8 cellular contexts compared by ENCODE assay signal in genomic region chr4:107931775-107932321, GRCh38. TPM values are rescaled to one million over a fixed set of nuclear protein-coding genes. Genes with fewer than 3 reads are reported as not detected.
DNase-seq lines count a peak whose midpoint lies in the region; ATAC-seq, FAIRE-seq and TF ChIP-seq lines count a peak whose summit lies in the region.

No MANE protein-coding gene starts in this region.

- no peak for FAIRE-seq in bronchial epithelial cell (lab: Jason Lieb, UNC)

- H3K4me3 ChIP-seq in bronchial epithelial cell (ENCODE audit: low read depth, low read length) (peak overlapping the region; percentile 45), mesodermal cell (ENCODE audit: extremely low read depth, insufficient read depth, low read length, poor library complexity, severe bottlenecking) (peak overlapping the region; percentile 52)

- no peaks in the 10 kb centered on the region for H3K4me1 ChIP-seq in ES-I3 (ENCODE audit: insufficient read depth, low read length)
- H3K4me1 ChIP-seq in mesodermal cell (ENCODE audit: control insufficient read depth, insufficient read depth, low read length, poor library complexity, severe bottlenecking): no peaks in the 10 kb centered on the region

- peak overlapping the region; percentile 26 for H3K27ac ChIP-seq in mesodermal cell (ENCODE audit: low read depth, low read length, severe bottlenecking)

- H3K36me3 ChIP-seq in ES-I3 (ENCODE audit: insufficient read depth, low read length): no peaks in the 10 kb centered on the region
- H3K36me3 ChIP-seq in bronchial epithelial cell (ENCODE audit: control insufficient read depth, insufficient read depth, low read length): no peaks in the 10 kb centered on the region
- H3K36me3 ChIP-seq in mesodermal cell (ENCODE audit: control insufficient read depth, insufficient read depth, low read length): no peaks in the 10 kb centered on the region

- peak; percentile 16 for ATAC-seq in HG02571 (IDR thresholded peaks at IDR 0.05; ENCODE audit: unreplicated experiment)
- no peak for ATAC-seq in HG03565 (IDR thresholded peaks at IDR 0.05; ENCODE audit: unreplicated experiment)

- no peaks in the 10 kb centered on the region for H3K27me3 ChIP-seq in bronchial epithelial cell (ENCODE audit: control insufficient read depth, insufficient read depth, low read length)

- DNase-seq in T-helper 1 cell (peak; percentile 5 to 9 (median 8)), bronchial epithelial cell (ENCODE audit: low read depth) (no peak), foreskin melanocyte (no peak)
- DNase-seq in stimulated activated naive CD4-positive, alpha-beta T cell (lab: John Stamatoyannopoulos, UW): peak in 4 of 6 experiments; percentile 18 to 51 (median 26)

- TF ChIP-seq CTCF in bronchial epithelial cell (IDR thresholded peaks at IDR 0.05; ENCODE audit: insufficient read depth, low read length, severe bottlenecking): peak; percentile 1

- H3K9ac ChIP-seq in ES-I3 (ENCODE audit: low read depth, low read length): peak overlapping the region; percentile 61

- no peaks in the 10 kb centered on the region for H3K9me3 ChIP-seq in ES-I3 (ENCODE audit: control insufficient read depth, insufficient read depth, low read length)
- H3K9me3 ChIP-seq in mesodermal cell (ENCODE audit: control insufficient read depth, low read length): no peaks in the 10 kb centered on the region

- WGBS in mesodermal cell (ENCODE audit: insufficient coverage in 2 of 2), 2 experiments: 3 to 7% methylated on average over 25 to 41 of the region's 45 CpGs

RNA-seq across cellular contexts. Expression of gene CYP2U1, which starts 0.5 kb away (rescaled TPM):
- total RNA-seq in bronchial epithelial cell: 1.3 and 1.4 TPM in 2 replicates
- polyA plus RNA-seq in mesodermal cell (2013, experiment 1 of 2): 3.3 TPM
- polyA plus RNA-seq in mesodermal cell (2013, experiment 2 of 2): 2.9 TPM

RNA-seq across cellular contexts. Expression of gene HADH, which starts 57.8 kb away (rescaled TPM):
- 7.1 and 9.1 TPM in 2 replicates for total RNA-seq in bronchial epithelial cell
- 49.8 TPM for polyA plus RNA-seq in mesodermal cell (2013, experiment 1 of 2)
- polyA plus RNA-seq in mesodermal cell (2013, experiment 2 of 2): 49.9 TPM

Comparison
In these comparisons a context has a peak if more than half of its experiments do, and no peak if none do; other contexts are left out.
1. DNase-seq: peak in T-helper 1 cell (5 of 5) and stimulated activated naive CD4-positive, alpha-beta T cell (4 of 6); none in bronchial epithelial cell (single experiment) and foreskin melanocyte (single experiment).